1 cellular context compared by ENCODE assay signal in genomic region chr3:5754602-5755001, GRCh38.
TF ChIP-seq lines count a peak whose summit lies in the region.

No MANE protein-coding gene starts in this region.

TF ChIP-seq in GM12878, 131 proteins besides CTCF, POLR2A, EP300 and RAD21 (continued from another document):
- TF ChIP-seq, protein P1, sequence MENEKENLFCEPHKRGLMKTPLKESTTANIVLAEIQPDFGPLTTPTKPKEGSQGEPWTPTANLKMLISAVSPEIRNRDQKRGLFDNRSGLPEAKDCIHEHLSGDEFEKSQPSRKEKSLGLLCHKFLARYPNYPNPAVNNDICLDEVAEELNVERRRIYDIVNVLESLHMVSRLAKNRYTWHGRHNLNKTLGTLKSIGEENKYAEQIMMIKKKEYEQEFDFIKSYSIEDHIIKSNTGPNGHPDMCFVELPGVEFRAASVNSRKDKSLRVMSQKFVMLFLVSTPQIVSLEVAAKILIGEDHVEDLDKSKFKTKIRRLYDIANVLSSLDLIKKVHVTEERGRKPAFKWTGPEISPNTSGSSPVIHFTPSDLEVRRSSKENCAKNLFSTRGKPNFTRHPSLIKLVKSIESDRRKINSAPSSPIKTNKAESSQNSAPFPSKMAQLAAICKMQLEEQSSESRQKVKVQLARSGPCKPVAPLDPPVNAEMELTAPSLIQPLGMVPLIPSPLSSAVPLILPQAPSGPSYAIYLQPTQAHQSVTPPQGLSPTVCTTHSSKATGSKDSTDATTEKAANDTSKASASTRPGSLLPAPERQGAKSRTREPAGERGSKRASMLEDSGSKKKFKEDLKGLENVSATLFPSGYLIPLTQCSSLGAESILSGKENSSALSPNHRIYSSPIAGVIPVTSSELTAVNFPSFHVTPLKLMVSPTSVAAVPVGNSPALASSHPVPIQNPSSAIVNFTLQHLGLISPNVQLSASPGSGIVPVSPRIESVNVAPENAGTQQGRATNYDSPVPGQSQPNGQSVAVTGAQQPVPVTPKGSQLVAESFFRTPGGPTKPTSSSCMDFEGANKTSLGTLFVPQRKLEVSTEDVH (IDR thresholded peaks at IDR 0.05; ENCODE audit: low read depth, partially characterized antibody), result no peak
TF ChIP-seq in GM12878: peak in this region for 20.
